In genomic region chr17:79685121-79685520, GRCh38 we compare ENCODE assay signal across 26 cellular contexts. TPM values are rescaled to one million over a fixed set of nuclear protein-coding genes. Genes with fewer than 3 reads are reported as not detected.
"Had no signal": no experiment of that assay in that cellular context is flagged by ENCODE, and none has a peak within 500 bp of the region (broad histone marks: within the 10 kb centered on the region; RNA-seq: fewer than 3 reads in every experiment).

No MANE protein-coding gene starts in this region.

- H3K4me3 ChIP-seq: coronary artery, pancreas, right lobe of liver, testis, tibial nerve had no signal

- H3K27me3 ChIP-seq: pancreas, right lobe of liver, testis had no signal

- H3K4me1 Mint-ChIP-seq: naive thymus-derived CD4-positive, alpha-beta T cell; neural crest cell; stimulated activated effector memory CD8-positive, alpha-beta T cell treated with anti-CD3 and anti-CD28 coated beads, Interleukin-12 subunit alpha, Interleukin-12 subunit beta, amount 100 ng/mL, for 72 hours; stimulated activated naive CD8-positive, alpha-beta T cell treated with anti-CD3 and anti-CD28 coated beads, Interleukin-15, amount 100 ng/mL, for 72 hours had no signal

- H3K27ac Mint-ChIP-seq: naive thymus-derived CD4-positive, alpha-beta T cell; progenitor cell of endocrine pancreas; stimulated activated effector memory CD8-positive, alpha-beta T cell treated with anti-CD3 and anti-CD28 coated beads, Interleukin-12 subunit alpha, Interleukin-12 subunit beta, amount 100 ng/mL, for 72 hours; stimulated activated naive CD8-positive, alpha-beta T cell treated with anti-CD3 and anti-CD28 coated beads, Interleukin-15, amount 100 ng/mL, for 72 hours had no signal

- DNase-seq: effector CD4-positive, alpha-beta T cell; islet precursor cell; left colon; mammary epithelial cell; naive thymus-derived CD4-positive, alpha-beta T cell; nucleus accumbens; stimulated activated CD4-positive, alpha-beta T cell treated with anti-CD3 and anti-CD28 coated beads, Interleukin-4, amount 100 ng/mL, for 1 hour; stimulated activated CD8-positive, alpha-beta memory T cell treated with anti-CD3 and anti-CD28 coated beads, Interleukin-4, amount 100 ng/mL, for 48 hours; stimulated activated naive CD8-positive, alpha-beta T cell treated with anti-CD3 and anti-CD28 coated beads, Interleukin-15, amount 100 ng/mL, for 72 hours; testis had no signal

- H3K27ac ChIP-seq: coronary artery, pancreas, right lobe of liver, testis, tibial nerve had no signal

- H3K36me3 ChIP-seq: pancreas, right lobe of liver, tibial nerve had no signal

- H3K4me3 Mint-ChIP-seq: naive thymus-derived CD4-positive, alpha-beta T cell; neural crest cell; stimulated activated effector memory CD8-positive, alpha-beta T cell treated with anti-CD3 and anti-CD28 coated beads, Interleukin-12 subunit alpha, Interleukin-12 subunit beta, amount 100 ng/mL, for 72 hours; stimulated activated naive CD8-positive, alpha-beta T cell treated with anti-CD3 and anti-CD28 coated beads, Interleukin-15, amount 100 ng/mL, for 72 hours had no signal

- H3K4me1 ChIP-seq: pancreas, right lobe of liver, testis, tibial nerve had no signal

- H3K36me3 Mint-ChIP-seq: naive thymus-derived CD4-positive, alpha-beta T cell; stimulated activated effector memory CD8-positive, alpha-beta T cell treated with anti-CD3 and anti-CD28 coated beads, Interleukin-12 subunit alpha, Interleukin-12 subunit beta, amount 100 ng/mL, for 72 hours had no signal

- H3K9me3 Mint-ChIP-seq: naive thymus-derived CD4-positive, alpha-beta T cell; neural crest cell; stimulated activated effector memory CD8-positive, alpha-beta T cell treated with anti-CD3 and anti-CD28 coated beads, Interleukin-12 subunit alpha, Interleukin-12 subunit beta, amount 100 ng/mL, for 72 hours; stimulated activated naive CD8-positive, alpha-beta T cell treated with anti-CD3 and anti-CD28 coated beads, Interleukin-15, amount 100 ng/mL, for 72 hours had no signal

- H3K9me3 ChIP-seq: pancreas, right lobe of liver, testis, tibial nerve had no signal

- ATAC-seq: left colon; naive thymus-derived CD4-positive, alpha-beta T cell; pancreas; stimulated activated effector memory CD8-positive, alpha-beta T cell treated with anti-CD3 and anti-CD28 coated beads, Interleukin-12 subunit alpha, Interleukin-12 subunit beta, amount 100 ng/mL, for 72 hours; stimulated activated naive CD8-positive, alpha-beta T cell treated with anti-CD3 and anti-CD28 coated beads, Interleukin-15, amount 100 ng/mL, for 72 hours had no signal

RNA-seq across cellular contexts. Expression of gene ENPP7, which starts 45.6 kb away (rescaled TPM):
- total RNA-seq: cardiac septum; cerebellum; dermis microvascular lymphatic vessel endothelial cell; esophagus mucosa; fibroblast of lung; frontal cortex; lower leg skin; mammary epithelial cell; mononuclear cell; naive thymus-derived CD4-positive, alpha-beta T cell; neural crest cell; progenitor cell of endocrine pancreas; subcutaneous adipose tissue; tibial nerve had no signal
- polyA plus RNA-seq: fibroblast of lung, mammary epithelial cell had no signal
